Comparison of ENCODE assay signal across 1 cellular context in the genomic region with DNA sequence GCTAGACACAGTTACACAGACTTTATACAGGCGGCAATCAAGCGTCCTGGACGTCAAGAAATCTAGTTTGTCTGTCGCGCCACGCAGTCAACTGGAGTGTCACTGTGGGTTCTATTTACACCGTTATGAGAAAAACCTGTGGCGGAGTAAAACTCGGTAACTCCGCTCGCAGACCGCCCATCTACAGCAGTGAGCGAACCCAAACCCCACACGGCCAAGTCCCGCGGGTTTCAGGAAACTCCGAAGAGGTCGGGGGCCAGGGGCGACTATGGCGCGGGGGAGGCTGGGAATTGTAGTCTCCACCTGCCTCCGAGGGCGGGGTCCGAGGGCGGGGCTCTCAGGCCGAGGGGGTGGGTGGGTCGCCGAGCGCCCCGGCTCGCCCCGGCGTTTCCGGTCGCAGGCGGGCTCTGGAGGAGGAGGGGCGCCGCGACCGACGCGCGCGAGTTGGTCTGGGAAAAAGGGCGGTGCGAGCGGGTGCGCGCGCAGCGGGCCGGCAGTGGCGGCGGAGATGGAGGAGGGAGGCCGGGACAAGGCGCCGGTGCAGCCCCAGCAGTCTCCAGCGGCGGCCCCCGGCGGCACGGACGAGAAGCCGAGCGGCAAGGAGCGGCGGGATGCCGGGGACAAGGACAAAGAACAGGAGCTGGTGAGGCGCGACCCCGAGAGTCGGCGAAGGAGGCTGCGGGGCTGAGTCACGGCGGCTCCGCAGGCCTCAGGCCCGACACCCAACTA.
A peak's percentile ranks its signal among the peaks of the same experiment; 100 is the strongest.
TF ChIP-seq lines count a peak whose summit lies in the region.

Gene PSMD2, plus strand, starts transcription at position 483 of the 729 bp plus-strand sequence. Its CDS starts 26 bp downstream, at position 509.

TF ChIP-seq in H1, 55 proteins besides CTCF, POLR2A, EP300 and RAD21:
- TF ChIP-seq FOSL1 (IDR thresholded peaks at IDR 0.05; ENCODE audit: insufficient read depth, low read depth, low read length), result no peak
- TF ChIP-seq, protein P1, sequence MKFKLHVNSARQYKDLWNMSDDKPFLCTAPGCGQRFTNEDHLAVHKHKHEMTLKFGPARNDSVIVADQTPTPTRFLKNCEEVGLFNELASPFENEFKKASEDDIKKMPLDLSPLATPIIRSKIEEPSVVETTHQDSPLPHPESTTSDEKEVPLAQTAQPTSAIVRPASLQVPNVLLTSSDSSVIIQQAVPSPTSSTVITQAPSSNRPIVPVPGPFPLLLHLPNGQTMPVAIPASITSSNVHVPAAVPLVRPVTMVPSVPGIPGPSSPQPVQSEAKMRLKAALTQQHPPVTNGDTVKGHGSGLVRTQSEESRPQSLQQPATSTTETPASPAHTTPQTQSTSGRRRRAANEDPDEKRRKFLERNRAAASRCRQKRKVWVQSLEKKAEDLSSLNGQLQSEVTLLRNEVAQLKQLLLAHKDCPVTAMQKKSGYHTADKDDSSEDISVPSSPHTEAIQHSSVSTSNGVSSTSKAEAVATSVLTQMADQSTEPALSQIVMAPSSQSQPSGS (IDR thresholded peaks at IDR 0.05; ENCODE audit: low read length), result no peak
- no peak for TF ChIP-seq GTF2F1 (IDR thresholded peaks at IDR 0.05; ENCODE audit: borderline replicate concordance, low read depth, low read length)
- peak; percentile 58 for TF ChIP-seq ASH2L (IDR thresholded peaks at IDR 0.05; ENCODE audit: low read length)
- TF ChIP-seq POLR2AphosphoS5 (IDR thresholded peaks at IDR 0.05; ENCODE audit: low read depth, low read length), result peak; percentile 81
- TF ChIP-seq TAF1 (IDR thresholded peaks at IDR 0.05; ENCODE audit: low read depth, low read length), result peak; percentile 91
- no peak for TF ChIP-seq SRF (IDR thresholded peaks at IDR 0.05; ENCODE audit: low read depth, low read length)
- no peak for TF ChIP-seq KDM1A (IDR thresholded peaks at IDR 0.05; ENCODE audit: borderline replicate concordance, low read length)
- TF ChIP-seq CEBPB (IDR thresholded peaks at IDR 0.05; ENCODE audit: low read depth, low read length), result no peak
- no peak for TF ChIP-seq SAP30 (IDR thresholded peaks at IDR 0.05; ENCODE audit: insufficient read depth, insufficient replicate concordance, low read length)
- peak; percentile 43 for TF ChIP-seq TAF7 (optimal IDR thresholded peaks at IDR 0.05; ENCODE audit: borderline replicate concordance, low read depth, low read length)
- TF ChIP-seq TBP (IDR thresholded peaks at IDR 0.05; ENCODE audit: low read depth, low read length), result peak; percentile 66
- TF ChIP-seq, protein P2, sequence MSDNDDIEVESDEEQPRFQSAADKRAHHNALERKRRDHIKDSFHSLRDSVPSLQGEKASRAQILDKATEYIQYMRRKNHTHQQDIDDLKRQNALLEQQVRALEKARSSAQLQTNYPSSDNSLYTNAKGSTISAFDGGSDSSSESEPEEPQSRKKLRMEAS (IDR thresholded peaks at IDR 0.05), result no peak
- TF ChIP-seq EGR1 (IDR thresholded peaks at IDR 0.05; ENCODE audit: borderline replicate concordance, low read depth, low read length), result peak; percentile 20; the same call in 1 of the 2 replicates
- no peak for TF ChIP-seq SUZ12 (IDR thresholded peaks at IDR 0.05; ENCODE audit: low read length)
- TF ChIP-seq BRCA1 (IDR thresholded peaks at IDR 0.05; ENCODE audit: low read depth, low read length), result peak; percentile 77
- TF ChIP-seq KDM5A (IDR thresholded peaks at IDR 0.05; ENCODE audit: low read length), result no peak
- TF ChIP-seq TEAD4 (IDR thresholded peaks at IDR 0.05; ENCODE audit: low read depth, low read length), result no peak
- TF ChIP-seq SP1 (IDR thresholded peaks at IDR 0.05; ENCODE audit: low read depth, low read length), result no peak
- no peak for TF ChIP-seq CHD1 (IDR thresholded peaks at IDR 0.05; ENCODE audit: low read depth, low read length)
- no peak for TF ChIP-seq ZNF274 (IDR thresholded peaks at IDR 0.05; ENCODE audit: borderline replicate concordance, extremely low read depth, low read length)
- no peak for TF ChIP-seq E2F6 (IDR thresholded peaks at IDR 0.05)
- TF ChIP-seq PHF8 (conservative IDR thresholded peaks at IDR 0.05; ENCODE audit: low read depth, low read length), result peak; percentile 92
- no peak for TF ChIP-seq RXRA (IDR thresholded peaks at IDR 0.05; ENCODE audit: insufficient read depth, low read depth, low read length)
- TF ChIP-seq MAFK (IDR thresholded peaks at IDR 0.05; ENCODE audit: low read depth, low read length), result no peak
- TF ChIP-seq SIRT6 (IDR thresholded peaks at IDR 0.05; ENCODE audit: low read length), result no peak
- no peak for TF ChIP-seq JUN (IDR thresholded peaks at IDR 0.05; ENCODE audit: low read depth, low read length)
- peak; percentile 92 for TF ChIP-seq CHD2 (IDR thresholded peaks at IDR 0.05; ENCODE audit: low read length)
- no peak for TF ChIP-seq BCL11A (IDR thresholded peaks at IDR 0.05; ENCODE audit: low read depth in 2 of 2, low read length in 2 of 2)
- no peak for TF ChIP-seq EZH2 (IDR thresholded peaks at IDR 0.05; ENCODE audit: low read depth, low read length, severe bottlenecking)
- TF ChIP-seq, protein P3, sequence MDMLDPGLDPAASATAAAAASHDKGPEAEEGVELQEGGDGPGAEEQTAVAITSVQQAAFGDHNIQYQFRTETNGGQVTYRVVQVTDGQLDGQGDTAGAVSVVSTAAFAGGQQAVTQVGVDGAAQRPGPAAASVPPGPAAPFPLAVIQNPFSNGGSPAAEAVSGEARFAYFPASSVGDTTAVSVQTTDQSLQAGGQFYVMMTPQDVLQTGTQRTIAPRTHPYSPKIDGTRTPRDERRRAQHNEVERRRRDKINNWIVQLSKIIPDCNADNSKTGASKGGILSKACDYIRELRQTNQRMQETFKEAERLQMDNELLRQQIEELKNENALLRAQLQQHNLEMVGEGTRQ (IDR thresholded peaks at IDR 0.05; ENCODE audit: low read length), result no peak
- TF ChIP-seq RNF2 (IDR thresholded peaks at IDR 0.05; ENCODE audit: borderline replicate concordance, low read depth, low read length, missing control alignments, poor library complexity, severe bottlenecking), result no peak
- no peak for TF ChIP-seq CBX5 (IDR thresholded peaks at IDR 0.05; ENCODE audit: low read depth, low read length)
- no peak for TF ChIP-seq RFX5 (IDR thresholded peaks at IDR 0.05; ENCODE audit: borderline replicate concordance, low read depth, low read length)
- TF ChIP-seq JUND (IDR thresholded peaks at IDR 0.05; ENCODE audit: low read length), result no peak
- TF ChIP-seq SIX5 (IDR thresholded peaks at IDR 0.05; ENCODE audit: low read depth, low read length), result peak; percentile 47
